In the genomic region with DNA sequence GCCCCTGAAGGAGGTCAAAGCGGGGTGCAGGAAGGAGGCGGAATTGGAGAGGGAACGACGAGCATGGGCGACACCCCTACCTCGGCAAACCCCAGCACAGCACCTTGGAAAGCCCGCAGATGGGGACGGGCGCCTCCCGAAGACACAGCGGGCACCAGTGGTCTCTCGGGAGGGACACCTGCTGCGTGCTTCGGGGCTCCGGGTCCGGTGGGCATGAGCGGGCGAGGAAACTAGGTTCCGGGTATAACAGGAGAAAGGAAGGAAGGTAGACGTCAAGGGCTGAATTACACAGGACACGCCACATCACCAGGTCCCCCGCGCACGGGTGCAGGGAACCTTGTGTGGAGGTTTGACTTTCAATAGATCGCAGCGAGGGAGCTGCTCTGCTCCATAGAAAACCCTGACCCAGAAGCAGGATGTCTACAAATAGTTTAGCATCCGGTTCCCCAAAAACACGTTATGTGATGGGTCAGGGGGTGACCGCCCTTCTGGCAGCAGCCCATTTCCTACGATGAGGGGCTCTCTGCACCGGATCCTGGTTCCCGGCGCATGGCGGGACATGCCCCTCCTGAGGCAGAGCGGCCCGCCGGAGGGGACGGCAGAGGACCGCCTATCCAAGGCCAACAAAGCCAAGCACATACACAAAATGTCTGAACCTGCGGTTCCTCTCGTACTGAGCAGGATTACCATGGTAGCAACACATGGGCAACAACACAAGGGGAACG, we compare ENCODE assay signal across 9 cellular contexts.
A peak's percentile ranks its signal among the peaks of the same experiment; 100 is the strongest.
DNase-seq lines count a peak whose midpoint lies in the region; ATAC-seq, FAIRE-seq and TF ChIP-seq lines count a peak whose summit lies in the region.
"Had no signal": no experiment of that assay in that cellular context is flagged by ENCODE, and none has a peak within 500 bp of the region (broad histone marks: within the 10 kb centered on the region; RNA-seq: fewer than 3 reads in every experiment).

No MANE protein-coding gene starts in this region.

- CTCF ChIA-PET in K562 (lab: Yijun Ruan, JAX; ENCODE audit: low intra/inter-chr PET ratio) = interaction anchor here (0.7 to 2.5 kb wide), 4 partner anchors 96 to 1463 kb away, joined by 4 to 19 read pairs (median 8); partner anchors contain the start of gene YARS2

- FAIRE-seq in K562 (lab: Jason Lieb, UNC) = no peak

- POLR2A ChIA-PET in K562 (lab: Yijun Ruan, JAX) = no interaction called here

- no peak for TF ChIP-seq RAD21 in K562 (CRISPR knock-in tag; conservative IDR thresholded peaks at IDR 0.05 in 1 of 2, IDR thresholded peaks at IDR 0.05 in 1 of 2)

- peak; percentile 34 for ATAC-seq in GM19023 (IDR thresholded peaks at IDR 0.05; ENCODE audit: unreplicated experiment)
- ATAC-seq in HG03196 (IDR thresholded peaks at IDR 0.05; ENCODE audit: unreplicated experiment) = peak; percentile 24
- ATAC-seq in K562 = no peak
- ATAC-seq in sciatic nerve = peak; percentile 38
- ATAC-seq in esophagus mucosa = no peak
- no peak for ATAC-seq in GM19463 (IDR thresholded peaks at IDR 0.05; ENCODE audit: unreplicated experiment)
- no peak for ATAC-seq in GM21381 (IDR thresholded peaks at IDR 0.05; ENCODE audit: unreplicated experiment)

- no peaks in the 10 kb centered on the region for H3K9me1 ChIP-seq in K562 (ENCODE audit: control insufficient read depth, insufficient read depth, low read length)

- TF ChIP-seq EP300 in K562 (IDR thresholded peaks at IDR 0.05; ENCODE audit: low read length) = no peak

- no peaks in the 10 kb centered on the region; the same call in 1 of the 2 replicates for H3K9me3 ChIP-seq in K562 (replicated peaks; ENCODE audit: control insufficient read depth, insufficient read depth, low read depth, low read length)
- H3K9me3 ChIP-seq: HAP-1 had no signal

- no peaks in the 10 kb centered on the region for H3K36me3 ChIP-seq in K562 (ENCODE audit: control insufficient read depth, insufficient read depth, low read length)
- H3K36me3 ChIP-seq: HAP-1 had no signal

- 45% methylated on average over 21 of the region's 42 CpGs for WGBS in K562 (ENCODE audit: insufficient coverage, low coverage, missing lambda C conversion rate)

- H3K4me3 ChIP-seq in K562 = 0 out of 2 replicates have a peak overlapping the region, but pooled peaks have one; percentile 19
- H3K4me3 ChIP-seq: HAP-1 had no signal

- H3K27ac ChIP-seq in K562 (ENCODE audit: extremely low read depth, low read depth, low read length) = no peak overlapping the region

- in situ Hi-C loops in K562 (cut with MboI) = loop anchor here (5.0 to 10.0 kb wide), 3 partner anchors 97 to 386 kb away; no protein-coding TSS in a partner anchor

- H4K20me1 ChIP-seq in K562 (replicated peaks; ENCODE audit: control insufficient read depth, insufficient read depth, low read length) = no peaks in the 10 kb centered on the region

- TF ChIP-seq POLR2A in K562 (conservative IDR thresholded peaks at IDR 0.05) = no peak

- no TSS peak for BruUV-seq in K562 (replicated peaks; lab: Mats Ljungman, UMichigan)

- no peaks in the 10 kb centered on the region for H3K79me2 ChIP-seq in K562 (ENCODE audit: control insufficient read depth, insufficient read depth, low read length)

- H3K9ac ChIP-seq in K562 (ENCODE audit: insufficient read depth in 1 of 2, low read depth in 2 of 2, low read length in 2 of 2) = peak overlapping the region in 1 of 2 experiments; percentile 48; a peak in 1 of 4 replicates

- peaks cover 0 to 8% of the 10 kb centered on the region in 2 experiments; a peak in 2 of 5 replicates for H3K4me1 ChIP-seq in K562 (replicated peaks in 1 of 2; ENCODE audit: control insufficient read depth in 2 of 2, insufficient read depth in 2 of 2, low read length in 2 of 2)
- H3K4me1 ChIP-seq: HAP-1 had no signal

- intact Hi-C loops in K562 (cut with micrococcal nuclease) (loop anchor here (5.0 to 10.0 kb wide), 2 partner anchors 73 to 406 kb away; no protein-coding TSS in a partner anchor), sciatic nerve (cut with DNase I) (no loop called here)

- peak overlapping the region; percentile 49 for H2AFZ ChIP-seq in K562 (ENCODE audit: low read depth, low read length)

- H3K27me3 ChIP-seq in K562 (ENCODE audit: control insufficient read depth in 2 of 2, insufficient read depth in 2 of 2, low read length in 2 of 2) = no peaks in the 10 kb centered on the region; a peak in 1 of 5 replicates

- no peak for TF ChIP-seq CTCF in K562 (IDR thresholded peaks at IDR 0.05 in 2 of 3, conservative IDR thresholded peaks at IDR 0.05 in 1 of 3; ENCODE audit: insufficient read depth in 2 of 3, low read depth in 1 of 3, low read length in 3 of 3)

- peak overlapping the region; percentile 10; the same call in 1 of the 2 replicates for H3K4me2 ChIP-seq in K562 (ENCODE audit: insufficient read depth, low read length)

- DNase-seq in K562 (ENCODE audit: extremely low read depth in 1 of 4, low spot score in 3 of 4) = no peak
- no peak for DNase-seq in sciatic nerve (ENCODE audit: low spot score)
- DNase-seq in NCI-H1694 treated with DMSO at 0.1 percent for 48 hours (lab: John Stamatoyannopoulos, UW) = no peak

TF ChIP-seq in K562, 482 proteins besides CTCF, POLR2A, EP300 and RAD21:
- no peak for TF ChIP-seq RB1 (IDR thresholded peaks at IDR 0.05; ENCODE audit: low read depth)

Comparison
In these comparisons a context has a peak if more than half of its experiments do, and no peak if none do; other contexts are left out.
1. ATAC-seq: peak in GM19023 (single experiment), HG03196 (single experiment) and sciatic nerve (single experiment); none in K562 (single experiment), esophagus mucosa (single experiment), GM19463 (single experiment) and GM21381 (single experiment).